In genomic region chr4:112704991-112705845, GRCh38 we compare ENCODE assay signal across 8 cellular contexts.
DNase-seq lines count a peak whose midpoint lies in the region; ATAC-seq and TF ChIP-seq lines count a peak whose summit lies in the region.

No MANE protein-coding gene starts in this region.

- ATAC-seq in HG03354 (IDR thresholded peaks at IDR 0.05; ENCODE audit: poor library complexity, severe bottlenecking, unreplicated experiment) = peak; percentile 36

- WGBS in mesodermal cell (ENCODE audit: insufficient coverage in 2 of 2), 2 experiments = 1 to 18% methylated on average over 7 to 14 of the region's 43 CpGs

- H3K4me3 Mint-ChIP-seq in activated naive CD4-positive, alpha-beta T cell treated with anti-CD3 and anti-CD28 coated beads, Interleukin-2, amount 10 ng/mL, durations not matched to agents 7 days and 5 days = peak overlapping the region; percentile 77

- intact Hi-C loops in tibial artery (cut with DNase I; ENCODE audit: low total_unique reads) = no loop called here

- H3K9me3 ChIP-seq in mesodermal cell (ENCODE audit: control insufficient read depth, low read length) = no peaks in the 10 kb centered on the region
- no peaks in the 10 kb centered on the region for H3K9me3 ChIP-seq in tibial artery

- H3K27ac ChIP-seq in mesodermal cell (ENCODE audit: low read depth, low read length, severe bottlenecking) (no peak overlapping the region), tibial artery (no peak overlapping the region)

- H3K27me3 ChIP-seq in tibial artery = peaks cover 0 to 7% of the 10 kb centered on the region in 2 donors

- H3K36me3 ChIP-seq in mesodermal cell (ENCODE audit: control insufficient read depth, insufficient read depth, low read length) (no peaks in the 10 kb centered on the region), tibial artery (no peaks in the 10 kb centered on the region)

- CTCF ChIA-PET in activated naive CD4-positive, alpha-beta T cell treated with anti-CD3 and anti-CD28 coated beads, Interleukin-2, amount 10 ng/mL, durations not matched to agents 7 days and 5 days (lab: Charles Lee) = no interaction called here

- H3K9me3 Mint-ChIP-seq in activated naive CD4-positive, alpha-beta T cell treated with anti-CD3 and anti-CD28 coated beads, Interleukin-2, amount 10 ng/mL, durations not matched to agents 7 days and 5 days = no peaks in the 10 kb centered on the region

- H3K4me1 ChIP-seq in mesodermal cell (ENCODE audit: control insufficient read depth, insufficient read depth, low read length, poor library complexity, severe bottlenecking) (peaks cover 20% of the 10 kb centered on the region), tibial artery (peaks cover 0 to 19% (median 12%) of the 10 kb centered on the region in 4 donors)

- H3K4me3 ChIP-seq in epithelial cell of esophagus (ENCODE audit: low read length) = no peak overlapping the region
- H3K4me3 ChIP-seq in mesodermal cell (ENCODE audit: extremely low read depth, insufficient read depth, low read length, poor library complexity, severe bottlenecking) = peak overlapping the region; percentile 47
- peak overlapping the region; percentile 57 to 69 for H3K4me3 ChIP-seq in tibial artery

- peaks cover 57% of the 10 kb centered on the region for H3K27me3 Mint-ChIP-seq in activated naive CD4-positive, alpha-beta T cell treated with anti-CD3 and anti-CD28 coated beads, Interleukin-2, amount 10 ng/mL, durations not matched to agents 7 days and 5 days

- no peak for TF ChIP-seq CTCF in epithelial cell of esophagus (IDR thresholded peaks at IDR 0.05; ENCODE audit: insufficient read depth, low read depth, low read length, missing control alignments)
- TF ChIP-seq CTCF in tibial artery (IDR thresholded peaks at IDR 0.05) = no peak

- H3K4me1 Mint-ChIP-seq in activated naive CD4-positive, alpha-beta T cell treated with anti-CD3 and anti-CD28 coated beads, Interleukin-2, amount 10 ng/mL, durations not matched to agents 7 days and 5 days = peaks cover 18% of the 10 kb centered on the region

- H3K36me3 Mint-ChIP-seq in activated naive CD4-positive, alpha-beta T cell treated with anti-CD3 and anti-CD28 coated beads, Interleukin-2, amount 10 ng/mL, durations not matched to agents 7 days and 5 days = peaks cover 3% of the 10 kb centered on the region

- H3K27ac Mint-ChIP-seq in activated naive CD4-positive, alpha-beta T cell treated with anti-CD3 and anti-CD28 coated beads, Interleukin-2, amount 10 ng/mL, durations not matched to agents 7 days and 5 days = no peak overlapping the region

- DNase-seq in activated naive CD4-positive, alpha-beta T cell treated with anti-CD3 and anti-CD28 coated beads, Interleukin-2, amount 10 ng/mL, durations not matched to agents 7 days and 5 days = peak; percentile 20
- no peak for DNase-seq in activated naive CD4-positive, alpha-beta T cell treated with anti-CD3 and anti-CD28 coated beads, Interleukin-2, amount 50 U/mL, for 16 hours
- DNase-seq in T1000 (lab: John Stamatoyannopoulos, UW) = peak; percentile 74
- DNase-seq in epithelial cell of esophagus (ENCODE audit: low read depth) = peak; percentile 74
- peak; percentile 28 to 66 for DNase-seq in tibial artery
- no peak for DNase-seq in NCI-H187 treated with DMSO at 0.1 percent for 48 hours (lab: John Stamatoyannopoulos, UW)

Comparison
In these comparisons a context has a peak if more than half of its experiments do, and no peak if none do; other contexts are left out.
1. DNase-seq: peak in activated naive CD4-positive, alpha-beta T cell treated with anti-CD3 and anti-CD28 coated beads, Interleukin-2, amount 10 ng/mL, durations not matched to agents 7 days and 5 days (single experiment), T1000 (single experiment), epithelial cell of esophagus (single experiment) and tibial artery (2 of 2); none in activated naive CD4-positive, alpha-beta T cell treated with anti-CD3 and anti-CD28 coated beads, Interleukin-2, amount 50 U/mL, for 16 hours (single experiment) and NCI-H187 treated with DMSO at 0.1 percent for 48 hours (single experiment).